ENCODE assay signal across 17 cellular contexts in the genomic region with DNA sequence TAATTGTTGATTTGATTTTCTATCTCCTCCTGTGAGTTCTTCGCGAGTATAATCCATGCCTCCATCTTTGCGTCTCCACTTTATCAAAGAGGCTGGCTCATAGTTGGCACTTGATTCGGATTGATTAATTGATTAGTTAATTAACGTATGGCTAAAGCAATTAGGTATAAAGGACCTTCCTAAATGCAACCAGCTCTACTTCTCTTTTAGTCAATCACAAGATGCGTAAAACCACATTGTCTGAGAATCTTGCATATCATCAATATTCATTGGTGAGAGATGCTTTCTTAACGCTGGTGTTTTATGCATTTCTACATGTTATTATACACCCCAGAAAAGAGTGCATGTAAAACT. TPM values are rescaled to one million over a fixed set of nuclear protein-coding genes. Genes with fewer than 3 reads are reported as not detected.
"Had no signal": no experiment of that assay in that cellular context is flagged by ENCODE, and none has a peak within 500 bp of the region (broad histone marks: within the 10 kb centered on the region; RNA-seq: fewer than 3 reads in every experiment).

No MANE protein-coding gene starts in this region.

- H3K27ac ChIP-seq: cardiac muscle cell, spleen, tibial nerve, WERI-Rb-1 had no signal

- DNase-seq: activated CD4-positive, alpha-beta memory T cell treated with anti-CD3 and anti-CD28 coated beads, Interleukin-2, amount 10 ng/mL, durations not matched to agents 7 days and 5 days; activated CD8-positive, alpha-beta memory T cell treated with anti-CD3 and anti-CD28 coated beads, Interleukin-2, amount 50 U/mL, for 4 hours; activated gamma-delta T cell treated with Interleukin-2 at 50 U/mL for 16 hours; activated naive CD8-positive, alpha-beta T cell treated with anti-CD3 and anti-CD28 coated beads, Interleukin-2, amount 10 ng/mL, durations not matched to agents 7 days and 5 days; aorta; hypothalamus; naive thymus-derived CD4-positive, alpha-beta T cell; right cardiac atrium; spleen; T-cell; WERI-Rb-1 had no signal

- FAIRE-seq: colon had no signal

- H3K36me3 ChIP-seq: cardiac muscle cell, WERI-Rb-1 had no signal

- H3K4me3 ChIP-seq: cardiac muscle cell, spleen, tibial nerve had no signal

- H3K4me1 ChIP-seq: spleen had no signal

- H3K9me3 ChIP-seq: spleen, tibial nerve had no signal

- H3K27me3 ChIP-seq: spleen, tibial nerve had no signal

RNA-seq across cellular contexts. Expression of gene NR2F2, which starts 56.4 kb away (rescaled TPM):
- total RNA-seq: activated CD4-positive, alpha-beta memory T cell treated with anti-CD3 and anti-CD28 coated beads, Interleukin-2, amount 10 ng/mL, durations not matched to agents 7 days and 5 days; activated CD4-positive, alpha-beta T cell treated with anti-CD3 and anti-CD28 coated beads for 36 hours; activated naive CD8-positive, alpha-beta T cell treated with anti-CD3 and anti-CD28 coated beads, Interleukin-2, amount 10 ng/mL, durations not matched to agents 7 days and 5 days; activated T-cell treated with anti-CD3 and anti-CD28 coated beads, Interleukin-2, amount 50 U/mL, for 72 hours; mononuclear cell; naive thymus-derived CD4-positive, alpha-beta T cell had no signal
- polyA plus RNA-seq: naive thymus-derived CD4-positive, alpha-beta T cell had no signal
